In genomic region chr22:45830531-45831245, GRCh38 we compare ENCODE assay signal across 13 cellular contexts.
A peak's percentile ranks its signal among the peaks of the same experiment; 100 is the strongest.
DNase-seq lines count a peak whose midpoint lies in the region; ATAC-seq lines count a peak whose summit lies in the region.
"Had no signal": no experiment of that assay in that cellular context is flagged by ENCODE, and none has a peak within 500 bp of the region (broad histone marks: within the 10 kb centered on the region; RNA-seq: fewer than 3 reads in every experiment).

No MANE protein-coding gene starts in this region.

- H3K4me3 Mint-ChIP-seq in activated T-cell treated with anti-CD3 and anti-CD28 coated beads, Interleukin-2, amount 50 U/mL, for 72 hours: no peak overlapping the region
- H3K4me3 Mint-ChIP-seq in stimulated activated effector memory CD8-positive, alpha-beta T cell treated with anti-CD3 and anti-CD28 coated beads, Interleukin-12 subunit alpha, Interleukin-12 subunit beta, amount 100 ng/mL, for 72 hours: no peak overlapping the region
- H3K4me3 Mint-ChIP-seq: activated T-cell treated with anti-CD3 and anti-CD28 coated beads, Interleukin-2, amount 50 U/mL, for 24 hours; brain had no signal

- DNase-seq in activated T-cell treated with anti-CD3 and anti-CD28 coated beads, Interleukin-2, amount 50 U/mL, for 72 hours: no peak
- no peak for DNase-seq in activated T-cell treated with anti-CD3 and anti-CD28 coated beads, Interleukin-2, amount 50 U/mL, for 48 hours
- DNase-seq in RPMI8226: peak; percentile 19
- DNase-seq in fibroblast of peridontal ligament (ENCODE audit: extremely low read depth): peak; percentile 22
- DNase-seq in stimulated activated effector memory CD8-positive, alpha-beta T cell treated with anti-CD3 and anti-CD28 coated beads, Interleukin-12 subunit alpha, Interleukin-12 subunit beta, amount 100 ng/mL, for 72 hours (ENCODE audit: low spot score in 2 of 2): no peak
- no peak for DNase-seq in pons (ENCODE audit: low spot score)
- DNase-seq in mucosa of gallbladder (ENCODE audit: low spot score): no peak
- DNase-seq in OCI-M1 (lab: John Stamatoyannopoulos, UW): no peak
- DNase-seq: activated T-cell treated with anti-CD3 and anti-CD28 coated beads, Interleukin-2, amount 50 U/mL, for 24 hours; DMS 273 treated with DMSO at 0.1 percent for 48 hours; small intestine had no signal

- H3K36me3 Mint-ChIP-seq in activated T-cell treated with anti-CD3 and anti-CD28 coated beads, Interleukin-2, amount 50 U/mL, for 72 hours (ENCODE audit: insufficient read depth in 2 of 2): peaks cover 4 to 7% of the 10 kb centered on the region in 2 donors
- peaks cover 18% of the 10 kb centered on the region for H3K36me3 Mint-ChIP-seq in stimulated activated effector memory CD8-positive, alpha-beta T cell treated with anti-CD3 and anti-CD28 coated beads, Interleukin-12 subunit alpha, Interleukin-12 subunit beta, amount 100 ng/mL, for 72 hours

- H3K4me1 Mint-ChIP-seq in activated T-cell treated with anti-CD3 and anti-CD28 coated beads, Interleukin-2, amount 50 U/mL, for 72 hours (ENCODE audit: low read depth): peaks cover 5% of the 10 kb centered on the region
- H3K4me1 Mint-ChIP-seq in stimulated activated effector memory CD8-positive, alpha-beta T cell treated with anti-CD3 and anti-CD28 coated beads, Interleukin-12 subunit alpha, Interleukin-12 subunit beta, amount 100 ng/mL, for 72 hours: no peaks in the 10 kb centered on the region

- no peaks in the 10 kb centered on the region for H3K27me3 Mint-ChIP-seq in activated T-cell treated with anti-CD3 and anti-CD28 coated beads, Interleukin-2, amount 50 U/mL, for 72 hours (ENCODE audit: low read depth)
- H3K27me3 Mint-ChIP-seq: activated T-cell treated with anti-CD3 and anti-CD28 coated beads, Interleukin-2, amount 50 U/mL, for 24 hours; brain had no signal

- no peaks in the 10 kb centered on the region for H3K9me3 Mint-ChIP-seq in activated T-cell treated with anti-CD3 and anti-CD28 coated beads, Interleukin-2, amount 50 U/mL, for 72 hours
- H3K9me3 Mint-ChIP-seq in stimulated activated effector memory CD8-positive, alpha-beta T cell treated with anti-CD3 and anti-CD28 coated beads, Interleukin-12 subunit alpha, Interleukin-12 subunit beta, amount 100 ng/mL, for 72 hours: no peaks in the 10 kb centered on the region
- H3K9me3 Mint-ChIP-seq: activated T-cell treated with anti-CD3 and anti-CD28 coated beads, Interleukin-2, amount 50 U/mL, for 24 hours had no signal

- no peak overlapping the region for H3K27ac Mint-ChIP-seq in activated T-cell treated with anti-CD3 and anti-CD28 coated beads, Interleukin-2, amount 50 U/mL, for 72 hours
- H3K27ac Mint-ChIP-seq in stimulated activated effector memory CD8-positive, alpha-beta T cell treated with anti-CD3 and anti-CD28 coated beads, Interleukin-12 subunit alpha, Interleukin-12 subunit beta, amount 100 ng/mL, for 72 hours: no peak overlapping the region
- H3K27ac Mint-ChIP-seq: activated T-cell treated with anti-CD3 and anti-CD28 coated beads, Interleukin-2, amount 50 U/mL, for 24 hours; brain had no signal

- peak; percentile 32 to 76 for ATAC-seq in activated T-cell treated with anti-CD3 and anti-CD28 coated beads, Interleukin-2, amount 50 U/mL, for 72 hours (replicated peaks in 1 of 2)
- peak; percentile 82 for ATAC-seq in stimulated activated effector memory CD8-positive, alpha-beta T cell treated with anti-CD3 and anti-CD28 coated beads, Interleukin-12 subunit alpha, Interleukin-12 subunit beta, amount 100 ng/mL, for 72 hours
- ATAC-seq: Right ventricle myocardium inferior had no signal

Comparison
In these comparisons a context has a peak if more than half of its experiments do, and no peak if none do; other contexts are left out.
1. DNase-seq: peak in RPMI8226 (single experiment) and fibroblast of peridontal ligament (single experiment); none in activated T-cell treated with anti-CD3 and anti-CD28 coated beads, Interleukin-2, amount 50 U/mL, for 72 hours (0 of 2), activated T-cell treated with anti-CD3 and anti-CD28 coated beads, Interleukin-2, amount 50 U/mL, for 48 hours (0 of 2), stimulated activated effector memory CD8-positive, alpha-beta T cell treated with anti-CD3 and anti-CD28 coated beads, Interleukin-12 subunit alpha, Interleukin-12 subunit beta, amount 100 ng/mL, for 72 hours (0 of 2), pons (single experiment), mucosa of gallbladder (single experiment) and OCI-M1 (single experiment).